13 cellular contexts compared by ENCODE assay signal in genomic region chr12:128365831-128366231, GRCh38.
DNase-seq lines count a peak whose midpoint lies in the region; ATAC-seq, FAIRE-seq and TF ChIP-seq lines count a peak whose summit lies in the region.
"Had no signal": no experiment of that assay in that cellular context is flagged by ENCODE, and none has a peak within 500 bp of the region (broad histone marks: within the 10 kb centered on the region; RNA-seq: fewer than 3 reads in every experiment).

No MANE protein-coding gene starts in this region.

- peak overlapping the region; percentile 76 for H3K4me3 Mint-ChIP-seq in nephron progenitor cell

- no peak overlapping the region for H2AFZ ChIP-seq in OCI-LY7 (ENCODE audit: low read length)

- CTCF ChIA-PET in OCI-LY7 (lab: Charles Lee; ENCODE audit: unreplicated experiment) = no interaction called here

- no TSS peak for BruUV-seq in OCI-LY7 (replicated peaks; lab: Mats Ljungman, UMichigan)

- H3K27me3 Mint-ChIP-seq in nephron progenitor cell (ENCODE audit: low read depth, poor library complexity) = no peaks in the 10 kb centered on the region

- peaks cover 0 to 69% (median 36%) of the 10 kb centered on the region in 7 donors for H3K27me3 ChIP-seq in heart right ventricle

- no peaks in the 10 kb centered on the region for H3K9me2 ChIP-seq in OCI-LY7 (ENCODE audit: insufficient read depth, low read length)

- H3K4me3 ChIP-seq in heart right ventricle (peak overlapping the region in 9 of 10 donors; percentile 7 to 51 (median 44)), OCI-LY7 (ENCODE audit: low read depth, low read length, poor library complexity, severe bottlenecking) (no peak overlapping the region)
- H3K4me3 ChIP-seq: SK-N-MC had no signal

- DNase-seq in NCI-H82 (lab: John Stamatoyannopoulos, UW) (peak; percentile 18), NCI-H82 treated with DMSO at 0.1 percent for 48 hours (lab: John Stamatoyannopoulos, UW; ENCODE audit: unreplicated experiment) (no peak), heart right ventricle (no peak), nephron progenitor cell (peak; percentile 48), urothelium cell line (ENCODE audit: low spot score) (peak; percentile 49), OCI-LY7 (ENCODE audit: low spot score) (no peak), GOT3 (lab: John Stamatoyannopoulos, UW) (no peak)
- DNase-seq: activated CD8-positive, alpha-beta memory T cell treated with anti-CD3 and anti-CD28 coated beads, Interleukin-2, amount 50 U/mL, for 48 hours; naive B cell; NCI-H1436 treated with DMSO at 0.1 percent for 48 hours had no signal

- FAIRE-seq in urothelium cell line (lab: Jason Lieb, UNC) = no peak
- FAIRE-seq: A204.1 had no signal

- no peaks in the 10 kb centered on the region for H3K79me2 ChIP-seq in OCI-LY7 (ENCODE audit: insufficient read depth, low read depth, low read length)

- H3K27ac Mint-ChIP-seq in nephron progenitor cell = peak overlapping the region; percentile 96
- H3K27ac Mint-ChIP-seq: naive B cell had no signal

- no peaks in the 10 kb centered on the region for H4K20me1 ChIP-seq in OCI-LY7 (ENCODE audit: insufficient read depth, low read length)

- no peak for TF ChIP-seq CTCF in heart right ventricle (IDR thresholded peaks at IDR 0.05)
- TF ChIP-seq CTCF in nephron progenitor cell (IDR thresholded peaks at IDR 0.05) = no peak
- TF ChIP-seq CTCF in OCI-LY7 (conservative IDR thresholded peaks at IDR 0.05; ENCODE audit: low read length) = no peak

- H3K4me1 ChIP-seq in heart right ventricle = peaks cover 0 to 9% (median 0%) of the 10 kb centered on the region in 9 donors
- H3K4me1 ChIP-seq in OCI-LY7 (ENCODE audit: insufficient read depth, low read length, poor library complexity, severe bottlenecking) = no peaks in the 10 kb centered on the region

- no peak overlapping the region for H3K4me2 ChIP-seq in OCI-LY7 (ENCODE audit: low read length)

- 1 to 3% methylated on average over 23 of the region's 23 CpGs for whole genome bisulfite sequencing in heart right ventricle, 2 donors

- H3K9me3 ChIP-seq in heart right ventricle (no peaks in the 10 kb centered on the region), OCI-LY7 (ENCODE audit: low read length) (no peaks in the 10 kb centered on the region)

- H3K4me1 Mint-ChIP-seq in nephron progenitor cell = peaks cover 90% of the 10 kb centered on the region

- ATAC-seq in heart right ventricle (peak in 6 of 8 donors; percentile 42 to 71 (median 59)), HG02571 (IDR thresholded peaks at IDR 0.05; ENCODE audit: unreplicated experiment) (no peak)

- H3K27ac ChIP-seq in heart right ventricle = no peak overlapping the region
- H3K27ac ChIP-seq in OCI-LY7 (ENCODE audit: low read depth, low read length, poor library complexity, severe bottlenecking) = no peak overlapping the region
- H3K27ac ChIP-seq: SK-N-MC had no signal

- no peaks in the 10 kb centered on the region for H3K9me3 Mint-ChIP-seq in nephron progenitor cell

- H3K36me3 ChIP-seq in heart right ventricle (no peaks in the 10 kb centered on the region), OCI-LY7 (ENCODE audit: insufficient read depth, low read length) (no peaks in the 10 kb centered on the region)

- H3K36me3 Mint-ChIP-seq in nephron progenitor cell (ENCODE audit: low read depth) = peaks cover 11% of the 10 kb centered on the region
- H3K36me3 Mint-ChIP-seq: naive B cell had no signal

- intact Hi-C loops in heart right ventricle (cut with DNase I) (no loop called here), OCI-LY7 (cut with micrococcal nuclease; ENCODE audit: unreplicated experiment) (no loop called here)

- POLR2A ChIA-PET in OCI-LY7 (lab: Charles Lee) = no interaction called here

Comparison
In these comparisons a context has a peak if more than half of its experiments do, and no peak if none do; other contexts are left out.
1. DNase-seq: peak in NCI-H82 (single experiment), nephron progenitor cell (single experiment) and urothelium cell line (single experiment); none in NCI-H82 treated with DMSO at 0.1 percent for 48 hours (single experiment), heart right ventricle (0 of 2), OCI-LY7 (single experiment) and GOT3 (single experiment).